Comparison of ENCODE assay signal across 23 cellular contexts in genomic region chr17:80458016-80458415, GRCh38. TPM values are rescaled to one million over a fixed set of nuclear protein-coding genes. Genes with fewer than 3 reads are reported as not detected.
"Had no signal": no experiment of that assay in that cellular context is flagged by ENCODE, and none has a peak within 500 bp of the region (broad histone marks: within the 10 kb centered on the region; RNA-seq: fewer than 3 reads in every experiment).

No MANE protein-coding gene starts in this region.

- H3K4me3 Mint-ChIP-seq: activated CD8-positive, alpha-beta T cell treated with anti-CD3 and anti-CD28 coated beads, Interleukin-2, amount 10 ng/mL, durations not matched to agents 7 days and 5 days; activated naive CD8-positive, alpha-beta T cell; endodermal cell; nephron progenitor cell; type B pancreatic cell had no signal

- H3K36me3 ChIP-seq: colonic mucosa, esophagus squamous epithelium, heart left ventricle, vagina had no signal

- H3K9me3 ChIP-seq: colonic mucosa, esophagus squamous epithelium, heart left ventricle, testis, vagina had no signal

- H3K27ac ChIP-seq: colonic mucosa, esophagus squamous epithelium, testis had no signal

- H3K36me3 Mint-ChIP-seq: activated naive CD8-positive, alpha-beta T cell; type B pancreatic cell had no signal

- DNase-seq: activated CD4-positive, alpha-beta T cell treated with anti-CD3 and anti-CD28 coated beads for 1 hour; activated CD4-positive, alpha-beta T cell treated with anti-CD3 and anti-CD28 coated beads, Interleukin-2, amount 50 U/mL, for 1 hour; activated gamma-delta T cell treated with Interleukin-2 at 50 U/mL for 16 hours; amniotic stem cell; colonic mucosa; endodermal cell; esophagus squamous epithelium; heart left ventricle; left ventricle myocardium superior; mammary epithelial cell; midbrain; nephron progenitor cell; occipital lobe; stimulated activated CD4-positive, alpha-beta T cell treated with anti-CD3 and anti-CD28 coated beads, Interleukin-2, amount 100 ng/mL, for 48 hours; stimulated activated CD8-positive, alpha-beta memory T cell treated with anti-CD3 and anti-CD28 coated beads, Interleukin-4, amount 100 ng/mL, for 48 hours; stimulated activated naive CD4-positive, alpha-beta T cell; T-helper 9 cell; testis had no signal

- H3K9me3 Mint-ChIP-seq: endodermal cell, nephron progenitor cell, type B pancreatic cell had no signal

- H3K27ac Mint-ChIP-seq: activated naive CD8-positive, alpha-beta T cell; endodermal cell; type B pancreatic cell had no signal

- ATAC-seq: activated CD8-positive, alpha-beta T cell treated with anti-CD3 and anti-CD28 coated beads, Interleukin-2, amount 10 ng/mL, durations not matched to agents 7 days and 5 days; heart left ventricle; left ventricle myocardium superior had no signal

- H3K27me3 ChIP-seq: colonic mucosa, testis, vagina had no signal

- H3K4me3 ChIP-seq: colonic mucosa, esophagus squamous epithelium, testis, vagina had no signal

RNA-seq across cellular contexts. Expression of gene NPTX1, which starts 18.4 kb away (rescaled TPM):
- total RNA-seq: left ventricle myocardium superior, renal cortical epithelial cell had no signal
